5 cellular contexts compared by ENCODE assay signal in genomic region chr11:90895850-90896249, GRCh38.
"Had no signal": no experiment of that assay in that cellular context is flagged by ENCODE, and none has a peak within 500 bp of the region (broad histone marks: within the 10 kb centered on the region; RNA-seq: fewer than 3 reads in every experiment).

No MANE protein-coding gene starts in this region.

- ATAC-seq: K562 had no signal

- H3K4me3 ChIP-seq: K562 had no signal

- DNase-seq: IMR-90, KBM-7 had no signal

- H3K27ac ChIP-seq: HL-60 had no signal

- FAIRE-seq: HTR-8/SVneo, K562 had no signal
